ENCODE assay signal across 1 cellular context in genomic region chr11:119093951-119094815, GRCh38.
TF ChIP-seq lines count a peak whose summit lies in the region.

No MANE protein-coding gene starts in this region.

TF ChIP-seq in A549, 52 proteins besides CTCF, POLR2A, EP300 and RAD21 (continued from another document):
- TF ChIP-seq HMGXB4 (CRISPR knock-in tag; IDR thresholded peaks at IDR 0.05; ENCODE audit: borderline replicate concordance) (no peak), ZNF302 (CRISPR knock-in tag; IDR thresholded peaks at IDR 0.05) (no peak), JUN (IDR thresholded peaks at IDR 0.05) (peak in 1 of 2 experiments; percentile 55; a peak in 2 of 5 replicates), MAZ (IDR thresholded peaks at IDR 0.05; ENCODE audit: borderline replicate concordance, low read depth, low read length) (no peak), RFX5 (IDR thresholded peaks at IDR 0.05) (no peak), HEYL (CRISPR knock-in tag; IDR thresholded peaks at IDR 0.05) (no peak), ZSCAN20 (CRISPR knock-in tag; IDR thresholded peaks at IDR 0.05) (no peak), CEBPB (IDR thresholded peaks at IDR 0.05) (no peak), JUNB (IDR thresholded peaks at IDR 0.05) (no peak), PHF8 (IDR thresholded peaks at IDR 0.05; ENCODE audit: borderline replicate concordance, low read depth) (0 out of 2 replicates have a peak, but pooled peaks have one; percentile 27), FOXS1 (CRISPR knock-in tag; IDR thresholded peaks at IDR 0.05) (no peak), FOSB (CRISPR knock-in tag; IDR thresholded peaks at IDR 0.05) (no peak)
